12 cellular contexts compared by ENCODE assay signal in the genomic region with DNA sequence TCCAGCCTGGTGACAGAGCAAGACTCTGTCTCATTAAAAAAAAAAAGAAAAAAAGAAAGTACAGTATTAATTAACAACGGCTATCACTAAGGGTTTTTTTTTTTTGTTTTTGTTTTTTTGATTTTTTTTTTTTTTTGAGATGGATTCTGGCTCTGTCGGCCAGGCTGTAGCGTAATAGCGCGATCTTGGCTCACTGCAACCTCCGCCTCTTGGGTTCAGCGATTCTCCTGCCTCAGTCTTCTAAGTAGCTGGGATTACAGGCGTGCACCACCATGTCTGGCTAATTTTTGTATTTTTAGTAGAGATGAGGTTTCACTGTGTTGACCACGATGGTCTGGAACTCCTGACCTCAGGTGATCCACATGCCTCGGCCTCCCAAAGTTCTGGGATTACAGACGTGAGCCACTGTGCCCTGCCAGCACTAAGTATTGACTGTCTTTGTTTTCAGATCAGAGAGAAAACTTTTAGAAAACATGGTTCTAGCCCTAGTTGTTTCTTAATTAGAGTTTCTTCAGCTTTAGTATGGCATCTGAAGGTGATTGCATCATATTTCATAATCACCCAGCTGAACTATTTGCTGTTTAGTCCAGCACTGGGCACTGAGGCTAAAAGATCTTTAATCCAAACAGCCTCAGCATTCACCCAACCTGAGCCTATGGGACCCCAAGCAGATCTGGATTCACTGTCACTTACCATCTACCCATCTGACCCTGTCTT. TPM values are rescaled to one million over a fixed set of nuclear protein-coding genes. Genes with fewer than 3 reads are reported as not detected.
DNase-seq lines count a peak whose midpoint lies in the region; ATAC-seq and TF ChIP-seq lines count a peak whose summit lies in the region.
"Had no signal": no experiment of that assay in that cellular context is flagged by ENCODE, and none has a peak within 500 bp of the region (broad histone marks: within the 10 kb centered on the region; RNA-seq: fewer than 3 reads in every experiment).

No MANE protein-coding gene starts in this region.

- H3K4me1 Mint-ChIP-seq in activated T-cell treated with anti-CD3 and anti-CD28 coated beads, Interleukin-2, amount 50 U/mL, for 24 hours (ENCODE audit: low read depth) = peaks cover 55% of the 10 kb centered on the region
- H3K4me1 Mint-ChIP-seq in activated T-cell treated with anti-CD3 and anti-CD28 coated beads, Interleukin-2, amount 50 U/mL, for 4 hours (ENCODE audit: low read depth) = peaks cover 48% of the 10 kb centered on the region
- peaks cover 45 to 55% (median 52%) of the 10 kb centered on the region in 3 donors for H3K4me1 Mint-ChIP-seq in T-cell

- H3K36me3 Mint-ChIP-seq in activated T-cell treated with anti-CD3 and anti-CD28 coated beads, Interleukin-2, amount 50 U/mL, for 24 hours (ENCODE audit: low read depth) = peaks cover 15% of the 10 kb centered on the region
- no peaks in the 10 kb centered on the region for H3K36me3 Mint-ChIP-seq in activated T-cell treated with anti-CD3 and anti-CD28 coated beads, Interleukin-2, amount 50 U/mL, for 4 hours (ENCODE audit: insufficient read depth)
- H3K36me3 Mint-ChIP-seq in T-cell = no peaks in the 10 kb centered on the region

- CTCF ChIA-PET in T-cell (lab: Charles Lee) = interaction anchor here (1.4 to 2.1 kb wide), 2 partner anchors 86 to 87 kb away, joined by 8 to 9 read pairs; no protein-coding TSS in a partner anchor

- H3K27ac Mint-ChIP-seq in activated T-cell treated with anti-CD3 and anti-CD28 coated beads, Interleukin-2, amount 50 U/mL, for 24 hours = peak overlapping the region; percentile 81
- H3K27ac Mint-ChIP-seq in T-cell = peak overlapping the region; percentile 72 to 79

- no peaks in the 10 kb centered on the region for H3K27me3 ChIP-seq in suprapubic skin
- H3K27me3 ChIP-seq: hepatocyte had no signal

- no peaks in the 10 kb centered on the region for H3K36me3 ChIP-seq in suprapubic skin
- H3K36me3 ChIP-seq: WERI-Rb-1 had no signal

- peaks cover 53% of the 10 kb centered on the region for H3K4me1 ChIP-seq in suprapubic skin

- DNase-seq in activated T-cell treated with anti-CD3 and anti-CD28 coated beads, Interleukin-2, amount 50 U/mL, for 24 hours = no peak
- no peak for DNase-seq in activated T-cell treated with anti-CD3 and anti-CD28 coated beads, Interleukin-2, amount 50 U/mL, for 4 hours
- DNase-seq in T-cell (no peak), fibroblast of the aortic adventitia (ENCODE audit: low read depth) (peak; percentile 63), suprapubic skin (ENCODE audit: low spot score in 2 of 2) (no peak), medulla oblongata (ENCODE audit: extremely low spot score) (no peak), SW 1271 (lab: John Stamatoyannopoulos, UW) (no peak)
- DNase-seq: aorta, NCI-H526, WERI-Rb-1 had no signal

- no peak for ATAC-seq in activated T-cell treated with anti-CD3 and anti-CD28 coated beads, Interleukin-2, amount 50 U/mL, for 4 hours
- ATAC-seq in T-cell (replicated peaks in 1 of 4) = no peak
- ATAC-seq in HG03378 (IDR thresholded peaks at IDR 0.05; ENCODE audit: unreplicated experiment) = no peak

- no peaks in the 10 kb centered on the region for H3K9me3 ChIP-seq in suprapubic skin

- TF ChIP-seq EP300 in suprapubic skin (IDR thresholded peaks at IDR 0.05) = no peak

- WGBS in suprapubic skin = 83% methylated on average over 11 of the region's 11 CpGs

- POLR2A ChIA-PET in T-cell (lab: Charles Lee) = interaction anchor here in 1 of 2 donors (0.7 kb wide), 1 partner anchor 386 kb away, joined by 4 read pairs; no protein-coding TSS in a partner anchor

- no peaks in the 10 kb centered on the region for H3K9me3 Mint-ChIP-seq in activated T-cell treated with anti-CD3 and anti-CD28 coated beads, Interleukin-2, amount 50 U/mL, for 24 hours
- H3K9me3 Mint-ChIP-seq in activated T-cell treated with anti-CD3 and anti-CD28 coated beads, Interleukin-2, amount 50 U/mL, for 4 hours = no peaks in the 10 kb centered on the region
- no peaks in the 10 kb centered on the region for H3K9me3 Mint-ChIP-seq in T-cell

- no peak overlapping the region for H3K4me3 ChIP-seq in fibroblast of the aortic adventitia (ENCODE audit: low read depth, low read length)
- H3K4me3 ChIP-seq in suprapubic skin = no peak overlapping the region
- H3K4me3 ChIP-seq: hepatocyte had no signal

- TF ChIP-seq POLR2A in suprapubic skin (IDR thresholded peaks at IDR 0.05) = no peak

- no peaks in the 10 kb centered on the region for H3K27me3 Mint-ChIP-seq in activated T-cell treated with anti-CD3 and anti-CD28 coated beads, Interleukin-2, amount 50 U/mL, for 24 hours
- H3K27me3 Mint-ChIP-seq in activated T-cell treated with anti-CD3 and anti-CD28 coated beads, Interleukin-2, amount 50 U/mL, for 4 hours (ENCODE audit: low read depth) = no peaks in the 10 kb centered on the region
- H3K27me3 Mint-ChIP-seq in T-cell = no peaks in the 10 kb centered on the region

- H3K27ac ChIP-seq in suprapubic skin = peak overlapping the region; percentile 97
- H3K27ac ChIP-seq: hepatocyte, WERI-Rb-1 had no signal

- no peak overlapping the region for H3K4me3 Mint-ChIP-seq in activated T-cell treated with anti-CD3 and anti-CD28 coated beads, Interleukin-2, amount 50 U/mL, for 24 hours
- H3K4me3 Mint-ChIP-seq in activated T-cell treated with anti-CD3 and anti-CD28 coated beads, Interleukin-2, amount 50 U/mL, for 4 hours = no peak overlapping the region
- H3K4me3 Mint-ChIP-seq in T-cell = no peak overlapping the region

- no peak for TF ChIP-seq CTCF in fibroblast of the aortic adventitia (IDR thresholded peaks at IDR 0.05; ENCODE audit: insufficient read depth, low read length)
- TF ChIP-seq CTCF in suprapubic skin (IDR thresholded peaks at IDR 0.05) = no peak

RNA-seq across cellular contexts. Expression of gene GATAD2A, which starts 2.7 kb away (rescaled TPM):
- 100 to 1,000 TPM; 187 to 240 (median 205) TPM for total RNA-seq in activated T-cell treated with anti-CD3 and anti-CD28 coated beads, Interleukin-2, amount 50 U/mL, for 4 hours
- total RNA-seq in T-cell (100 to 1,000 TPM; 114 to 144 (median 133) TPM), fibroblast of the aortic adventitia (ENCODE audit: low replicate concordance) (36.7 and 46.4 TPM in 2 replicates), suprapubic skin (10 to 100 TPM; 83.1 to 88.8 (median 86.4) TPM)
